In the genomic region with DNA sequence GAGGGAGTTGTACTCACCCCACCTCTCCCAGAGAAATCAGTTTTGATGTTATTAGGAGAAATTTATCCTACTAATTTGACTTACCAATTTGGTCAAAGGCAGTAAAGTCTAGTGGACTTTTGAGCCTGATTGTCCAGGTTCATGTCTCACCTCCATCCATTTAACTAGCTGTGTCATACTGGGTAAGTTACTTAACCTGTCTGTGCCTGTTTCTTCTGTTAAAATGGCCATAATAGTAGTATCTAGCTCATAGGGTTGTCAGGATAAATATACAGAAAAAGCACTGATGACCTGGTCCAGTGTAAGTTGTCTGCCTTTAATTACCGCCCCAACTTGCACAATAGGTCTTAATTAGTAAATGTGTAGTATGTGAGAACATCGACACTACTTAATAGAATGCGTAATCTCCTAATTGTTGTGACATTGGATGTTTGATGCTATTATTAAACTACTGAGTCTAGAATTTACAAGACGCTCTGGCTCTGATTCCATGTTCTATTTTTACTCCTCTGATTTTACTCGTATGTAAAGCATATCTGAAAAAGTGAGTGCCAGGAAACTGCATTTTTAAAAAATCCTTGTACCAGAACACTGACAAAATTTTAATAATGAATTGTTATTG, we compare ENCODE assay signal across 1 cellular context.
TF ChIP-seq lines count a peak whose summit lies in the region.

No MANE protein-coding gene starts in this region.

TF ChIP-seq in H1, 55 proteins besides CTCF, POLR2A, EP300 and RAD21 (continued from another document):
- TF ChIP-seq BRCA1 (IDR thresholded peaks at IDR 0.05; ENCODE audit: low read depth, low read length): no peak
